ENCODE assay signal across 10 cellular contexts in the genomic region with DNA sequence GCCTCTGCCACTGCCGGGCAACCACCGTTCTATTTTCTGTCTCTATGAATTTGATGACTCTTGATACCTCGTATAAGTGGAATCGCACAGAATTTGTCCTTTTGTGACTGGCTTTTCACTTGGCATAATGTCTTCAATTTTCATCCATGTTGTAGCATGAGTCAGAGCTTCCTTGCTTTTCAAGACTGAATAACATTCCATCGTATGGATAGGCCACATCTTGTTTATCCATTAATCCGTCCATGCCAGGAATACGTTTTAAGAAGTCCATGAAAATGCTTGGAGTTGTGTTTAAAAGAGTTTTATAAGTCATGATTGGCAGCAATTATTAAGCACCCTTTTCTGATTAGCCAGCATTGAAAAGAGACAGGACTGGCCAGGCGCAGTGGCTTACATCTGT. TPM values are rescaled to one million over a fixed set of nuclear protein-coding genes. Genes with fewer than 3 reads are reported as not detected.
"Had no signal": no experiment of that assay in that cellular context is flagged by ENCODE, and none has a peak within 500 bp of the region (broad histone marks: within the 10 kb centered on the region; RNA-seq: fewer than 3 reads in every experiment).

No MANE protein-coding gene starts in this region.

- H3K27ac Mint-ChIP-seq: GM23338, HFFc6, IgD-negative memory B cell had no signal

- H3K4me3 Mint-ChIP-seq: GM23338, HFFc6, IgD-negative memory B cell had no signal

- ATAC-seq: GM23338, HCT116, HepG2 had no signal

- FAIRE-seq: H1, HepG2 had no signal

- H3K4me3 ChIP-seq: GM23338, HAP-1 had no signal

- H3K36me3 ChIP-seq: HAP-1 had no signal

- DNase-seq: H7, HFFc6, KBM-7 had no signal

- H2AFZ ChIP-seq: GM23338 had no signal

- H3K4me1 ChIP-seq: HAP-1 had no signal

- H3K9me3 Mint-ChIP-seq: HFFc6 had no signal

- H3K9me3 ChIP-seq: HAP-1 had no signal

- H3K4me2 ChIP-seq: GM23338 had no signal

RNA-seq across cellular contexts. Expression of gene CLDN10, which starts 53.6 kb away (rescaled TPM):
- total RNA-seq: HepG2, HFFc6, HT1080 had no signal
